In the genomic region with DNA sequence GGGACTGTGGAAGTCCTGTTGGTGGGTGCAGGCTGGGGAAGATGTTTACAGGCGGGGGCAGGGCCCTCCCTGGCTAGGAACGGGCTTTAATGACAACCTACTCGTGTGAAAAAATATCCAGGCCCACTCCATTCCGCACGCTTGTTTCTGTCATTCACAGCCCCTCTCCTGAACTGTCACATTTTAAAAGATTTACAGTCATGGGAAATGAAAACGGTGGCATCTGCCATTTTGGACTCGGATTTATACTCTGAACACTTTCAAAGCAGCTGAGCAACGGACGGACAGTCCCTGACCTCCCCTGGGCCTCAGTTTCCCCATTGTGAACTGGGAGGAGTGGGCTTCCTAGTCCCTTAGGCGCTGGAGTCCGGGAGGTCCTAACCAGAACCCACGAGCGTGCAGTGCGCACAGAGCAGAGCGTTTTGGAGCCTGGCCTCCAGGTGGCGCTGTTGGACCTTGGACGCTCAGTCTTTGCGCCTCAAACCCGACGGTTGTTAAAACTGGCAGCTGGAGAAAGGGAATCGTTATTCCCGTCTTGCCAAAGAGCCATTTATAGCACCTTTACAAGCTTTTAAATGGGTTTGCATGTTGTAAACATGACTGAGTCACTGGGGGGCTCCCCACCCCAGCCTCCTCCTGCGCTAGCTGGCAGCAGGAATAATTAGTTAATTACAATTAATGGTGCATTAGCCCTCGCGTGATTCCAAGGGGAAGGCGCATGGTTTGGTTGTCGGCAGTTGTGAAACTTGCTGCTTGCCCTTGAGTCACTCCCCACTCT, we compare ENCODE assay signal across 1 cellular context.
TF ChIP-seq lines count a peak whose summit lies in the region.

No MANE protein-coding gene starts in this region.

TF ChIP-seq in GM12878, 131 proteins besides CTCF, POLR2A, EP300 and RAD21 (continued from another document):
- TF ChIP-seq, protein P1, sequence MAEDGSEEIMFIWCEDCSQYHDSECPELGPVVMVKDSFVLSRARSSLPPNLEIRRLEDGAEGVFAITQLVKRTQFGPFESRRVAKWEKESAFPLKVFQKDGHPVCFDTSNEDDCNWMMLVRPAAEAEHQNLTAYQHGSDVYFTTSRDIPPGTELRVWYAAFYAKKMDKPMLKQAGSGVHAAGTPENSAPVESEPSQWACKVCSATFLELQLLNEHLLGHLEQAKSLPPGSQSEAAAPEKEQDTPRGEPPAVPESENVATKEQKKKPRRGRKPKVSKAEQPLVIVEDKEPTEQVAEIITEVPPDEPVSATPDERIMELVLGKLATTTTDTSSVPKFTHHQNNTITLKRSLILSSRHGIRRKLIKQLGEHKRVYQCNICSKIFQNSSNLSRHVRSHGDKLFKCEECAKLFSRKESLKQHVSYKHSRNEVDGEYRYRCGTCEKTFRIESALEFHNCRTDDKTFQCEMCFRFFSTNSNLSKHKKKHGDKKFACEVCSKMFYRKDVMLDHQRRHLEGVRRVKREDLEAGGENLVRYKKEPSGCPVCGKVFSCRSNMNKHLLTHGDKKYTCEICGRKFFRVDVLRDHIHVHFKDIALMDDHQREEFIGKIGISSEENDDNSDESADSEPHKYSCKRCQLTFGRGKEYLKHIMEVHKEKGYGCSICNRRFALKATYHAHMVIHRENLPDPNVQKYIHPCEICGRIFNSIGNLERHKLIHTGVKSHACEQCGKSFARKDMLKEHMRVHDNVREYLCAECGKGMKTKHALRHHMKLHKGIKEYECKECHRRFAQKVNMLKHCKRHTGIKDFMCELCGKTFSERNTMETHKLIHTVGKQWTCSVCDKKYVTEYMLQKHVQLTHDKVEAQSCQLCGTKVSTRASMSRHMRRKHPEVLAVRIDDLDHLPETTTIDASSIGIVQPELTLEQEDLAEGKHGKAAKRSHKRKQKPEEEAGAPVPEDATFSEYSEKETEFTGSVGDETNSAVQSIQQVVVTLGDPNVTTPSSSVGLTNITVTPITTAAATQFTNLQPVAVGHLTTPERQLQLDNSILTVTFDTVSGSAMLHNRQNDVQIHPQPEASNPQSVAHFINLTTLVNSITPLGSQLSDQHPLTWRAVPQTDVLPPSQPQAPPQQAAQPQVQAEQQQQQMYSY (CRISPR knock-in tag; IDR thresholded peaks at IDR 0.05) = no peak
- no peak for TF ChIP-seq KDM1A (IDR thresholded peaks at IDR 0.05; ENCODE audit: borderline replicate concordance)
- TF ChIP-seq, protein P2, sequence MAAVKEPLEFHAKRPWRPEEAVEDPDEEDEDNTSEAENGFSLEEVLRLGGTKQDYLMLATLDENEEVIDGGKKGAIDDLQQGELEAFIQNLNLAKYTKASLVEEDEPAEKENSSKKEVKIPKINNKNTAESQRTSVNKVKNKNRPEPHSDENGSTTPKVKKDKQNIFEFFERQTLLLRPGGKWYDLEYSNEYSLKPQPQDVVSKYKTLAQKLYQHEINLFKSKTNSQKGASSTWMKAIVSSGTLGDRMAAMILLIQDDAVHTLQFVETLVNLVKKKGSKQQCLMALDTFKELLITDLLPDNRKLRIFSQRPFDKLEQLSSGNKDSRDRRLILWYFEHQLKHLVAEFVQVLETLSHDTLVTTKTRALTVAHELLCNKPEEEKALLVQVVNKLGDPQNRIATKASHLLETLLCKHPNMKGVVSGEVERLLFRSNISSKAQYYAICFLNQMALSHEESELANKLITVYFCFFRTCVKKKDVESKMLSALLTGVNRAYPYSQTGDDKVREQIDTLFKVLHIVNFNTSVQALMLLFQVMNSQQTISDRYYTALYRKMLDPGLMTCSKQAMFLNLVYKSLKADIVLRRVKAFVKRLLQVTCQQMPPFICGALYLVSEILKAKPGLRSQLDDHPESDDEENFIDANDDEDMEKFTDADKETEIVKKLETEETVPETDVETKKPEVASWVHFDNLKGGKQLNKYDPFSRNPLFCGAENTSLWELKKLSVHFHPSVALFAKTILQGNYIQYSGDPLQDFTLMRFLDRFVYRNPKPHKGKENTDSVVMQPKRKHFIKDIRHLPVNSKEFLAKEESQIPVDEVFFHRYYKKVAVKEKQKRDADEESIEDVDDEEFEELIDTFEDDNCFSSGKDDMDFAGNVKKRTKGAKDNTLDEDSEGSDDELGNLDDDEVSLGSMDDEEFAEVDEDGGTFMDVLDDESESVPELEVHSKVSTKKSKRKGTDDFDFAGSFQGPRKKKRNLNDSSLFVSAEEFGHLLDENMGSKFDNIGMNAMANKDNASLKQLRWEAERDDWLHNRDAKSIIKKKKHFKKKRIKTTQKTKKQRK (IDR thresholded peaks at IDR 0.05; ENCODE audit: low read depth, low read length) = no peak
- TF ChIP-seq, protein P3, sequence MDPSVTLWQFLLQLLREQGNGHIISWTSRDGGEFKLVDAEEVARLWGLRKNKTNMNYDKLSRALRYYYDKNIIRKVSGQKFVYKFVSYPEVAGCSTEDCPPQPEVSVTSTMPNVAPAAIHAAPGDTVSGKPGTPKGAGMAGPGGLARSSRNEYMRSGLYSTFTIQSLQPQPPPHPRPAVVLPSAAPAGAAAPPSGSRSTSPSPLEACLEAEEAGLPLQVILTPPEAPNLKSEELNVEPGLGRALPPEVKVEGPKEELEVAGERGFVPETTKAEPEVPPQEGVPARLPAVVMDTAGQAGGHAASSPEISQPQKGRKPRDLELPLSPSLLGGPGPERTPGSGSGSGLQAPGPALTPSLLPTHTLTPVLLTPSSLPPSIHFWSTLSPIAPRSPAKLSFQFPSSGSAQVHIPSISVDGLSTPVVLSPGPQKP (IDR thresholded peaks at IDR 0.05; ENCODE audit: low read depth, low read length) = no peak
TF ChIP-seq in GM12878: peak in this region for 6.
